In the genomic region with DNA sequence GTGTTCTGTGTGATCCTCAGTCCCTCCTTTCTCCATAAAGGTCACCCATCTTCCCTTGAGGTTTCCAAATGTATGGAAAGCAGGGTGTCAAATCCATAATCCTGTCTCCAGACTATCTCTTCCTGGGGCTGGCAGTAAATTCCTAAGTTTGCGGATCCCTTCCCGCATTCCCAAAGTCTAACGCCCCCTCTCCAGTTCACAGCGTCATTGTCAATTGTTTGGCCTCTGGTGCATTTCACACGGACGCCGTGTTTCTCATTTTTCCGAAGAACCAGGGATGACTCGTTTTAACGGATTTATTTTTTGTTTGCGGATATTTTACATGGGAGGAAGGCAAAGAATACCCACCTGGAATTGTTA, we compare ENCODE assay signal across 10 cellular contexts. TPM values are rescaled to one million over a fixed set of nuclear protein-coding genes. Genes with fewer than 3 reads are reported as not detected.
DNase-seq lines count a peak whose midpoint lies in the region; ATAC-seq, FAIRE-seq and TF ChIP-seq lines count a peak whose summit lies in the region.
"Had no signal": no experiment of that assay in that cellular context is flagged by ENCODE, and none has a peak within 500 bp of the region (broad histone marks: within the 10 kb centered on the region; RNA-seq: fewer than 3 reads in every experiment).

No MANE protein-coding gene starts in this region.

- H3K27ac ChIP-seq in HUES6 (ENCODE audit: low read depth, low read length) (no peak overlapping the region), angular gyrus (ENCODE audit: low read depth, low read length) (peak overlapping the region; percentile 35), kidney (ENCODE audit: low read depth in 2 of 2, low read length in 2 of 2) (peak overlapping the region in 1 of 2 donors; percentile 83)
- H3K27ac ChIP-seq: HL-60, neutrophil had no signal

- no peak for ATAC-seq in stimulated activated naive B cell treated with anti-CD40 and anti-IgM and Interleukin-4, amounts not matched to agents 10 μg/mL and 1 μg/mL and 100 μg/mL, for 72 hours (replicated peaks)

- H3K4me3 ChIP-seq in HUES6 (ENCODE audit: low read depth, low read length), result peak overlapping the region; percentile 62; the same call in 1 of the 2 replicates
- peak overlapping the region; percentile 75 to 89 for H3K4me3 ChIP-seq in kidney (ENCODE audit: low read length in 2 of 2)

- H3K9me3 ChIP-seq in HUES6 (ENCODE audit: control insufficient read depth, insufficient read depth, low read depth, low read length) (peaks cover 66% of the 10 kb centered on the region), kidney (ENCODE audit: control insufficient read depth in 1 of 2, low read length in 2 of 2) (peaks cover 0 to 7% of the 10 kb centered on the region in 2 donors)

- H3K36me3 ChIP-seq in HUES6 (ENCODE audit: control insufficient read depth, insufficient read depth, low read length) (peaks cover 10% of the 10 kb centered on the region), kidney (ENCODE audit: control insufficient read depth in 1 of 2, insufficient read depth in 2 of 2, low read length in 2 of 2) (no peaks in the 10 kb centered on the region)
- H3K36me3 ChIP-seq: neutrophil had no signal

- peaks cover 13 to 30% of the 10 kb centered on the region in 2 donors for H3K4me1 Mint-ChIP-seq in stimulated activated naive B cell treated with anti-CD40 and anti-IgM and Interleukin-4, amounts not matched to agents 10 μg/mL and 1 μg/mL and 100 μg/mL, for 72 hours

- no peaks in the 10 kb centered on the region for H3K27me3 Mint-ChIP-seq in stimulated activated naive B cell treated with anti-CD40 and anti-IgM and Interleukin-4, amounts not matched to agents 10 μg/mL and 1 μg/mL and 100 μg/mL, for 72 hours

- FAIRE-seq in kidney (lab: Jason Lieb, UNC) (no peak), urothelium cell line (lab: Jason Lieb, UNC) (no peak)

- H3K4me1 ChIP-seq in HUES6 (ENCODE audit: control insufficient read depth, insufficient read depth, low read length) (no peaks in the 10 kb centered on the region), kidney (ENCODE audit: control insufficient read depth in 1 of 2, insufficient read depth in 1 of 2, low read depth in 1 of 2, low read length in 2 of 2) (peaks cover 0 to 10% of the 10 kb centered on the region in 2 donors)

- intact Hi-C loops in kidney (cut with DNase I), result no loop called here

- H3K27ac Mint-ChIP-seq in stimulated activated naive B cell treated with anti-CD40 and anti-IgM and Interleukin-4, amounts not matched to agents 10 μg/mL and 1 μg/mL and 100 μg/mL, for 72 hours, result peak overlapping the region; percentile 95
- H3K27ac Mint-ChIP-seq: activated T-helper 2 cell treated with anti-CD3 and anti-CD28 coated beads, Interferon-gamma antibody, Interleukin-2, Interleukin-4, amounts not matched to agents 10 μg/mL and 5 μg/mL and 100 μg/mL, durations not matched to agents 14 hours and 24 hours and 36 hours had no signal

- H3K9me3 Mint-ChIP-seq in stimulated activated naive B cell treated with anti-CD40 and anti-IgM and Interleukin-4, amounts not matched to agents 10 μg/mL and 1 μg/mL and 100 μg/mL, for 72 hours, result peaks cover 10 to 14% of the 10 kb centered on the region in 2 donors

- no peak for DNase-seq in kidney
- no peak for DNase-seq in stimulated activated naive B cell treated with anti-CD40 and anti-IgM and Interleukin-4, amounts not matched to agents 10 μg/mL and 1 μg/mL and 100 μg/mL, for 72 hours
- no peak for DNase-seq in urothelium cell line (ENCODE audit: low spot score)
- DNase-seq in central memory CD4-positive, alpha-beta T cell, result no peak
- no peak for DNase-seq in NCI-H526 treated with DMSO at 0.1 percent for 48 hours (lab: John Stamatoyannopoulos, UW)

- peaks cover 31 to 72% of the 10 kb centered on the region in 2 donors for H3K36me3 Mint-ChIP-seq in stimulated activated naive B cell treated with anti-CD40 and anti-IgM and Interleukin-4, amounts not matched to agents 10 μg/mL and 1 μg/mL and 100 μg/mL, for 72 hours

- H3K4me3 Mint-ChIP-seq in stimulated activated naive B cell treated with anti-CD40 and anti-IgM and Interleukin-4, amounts not matched to agents 10 μg/mL and 1 μg/mL and 100 μg/mL, for 72 hours, result peak overlapping the region; percentile 91 to 93

- no peak for TF ChIP-seq CTCF in kidney (IDR thresholded peaks at IDR 0.05; ENCODE audit: borderline replicate concordance, extremely low read depth, insufficient read depth)

- no peak overlapping the region for H3K9ac ChIP-seq in HUES6 (ENCODE audit: low read length)
- peak overlapping the region; percentile 76 to 84 for H3K9ac ChIP-seq in kidney (ENCODE audit: low read length in 2 of 2)

- H3K27me3 ChIP-seq in HUES6 (ENCODE audit: control insufficient read depth, insufficient read depth, low read length), result no peaks in the 10 kb centered on the region

RNA-seq across cellular contexts. Expression of gene ZNF136, which starts 32.6 kb away (rescaled TPM):
- 14.4 TPM for total RNA-seq in kidney
- polyA plus RNA-seq in kidney (ENCODE audit: insufficient read depth, low read depth, low replicate concordance), result 4.6 TPM

RNA-seq across cellular contexts. Expression of gene ZNF625, which starts 38.9 kb away (rescaled TPM):
- total RNA-seq in kidney, result 11.4 TPM
- polyA plus RNA-seq in kidney (ENCODE audit: insufficient read depth, low read depth, low replicate concordance), result 6.1 TPM

RNA-seq across cellular contexts. Expression of gene ZNF20, which starts 55.3 kb away (rescaled TPM):
- 7.3 TPM for total RNA-seq in kidney
- 3.2 TPM for polyA plus RNA-seq in kidney (ENCODE audit: insufficient read depth, low read depth, low replicate concordance)
